1 cellular context compared by ENCODE assay signal in genomic region chr11:69377029-69377952, GRCh38.
TF ChIP-seq lines count a peak whose summit lies in the region.

No MANE protein-coding gene starts in this region.

TF ChIP-seq in Ishikawa, 13 proteins besides CTCF, POLR2A, EP300 and RAD21 (continued from another document):
- TF ChIP-seq TAF1 (IDR thresholded peaks at IDR 0.05; ENCODE audit: low read depth) = no peak
- no peak for TF ChIP-seq TCF12 (IDR thresholded peaks at IDR 0.05; ENCODE audit: low read depth)
- no peak for TF ChIP-seq CREB1 (IDR thresholded peaks at IDR 0.05; ENCODE audit: low read depth)
- no peak for TF ChIP-seq CEBPB (IDR thresholded peaks at IDR 0.05)
- peak; percentile 13 for TF ChIP-seq ZBTB7A (IDR thresholded peaks at IDR 0.05; ENCODE audit: low read depth)
TF ChIP-seq in Ishikawa: peak in this region for 4.
